1 cellular context compared by ENCODE assay signal in the genomic region with DNA sequence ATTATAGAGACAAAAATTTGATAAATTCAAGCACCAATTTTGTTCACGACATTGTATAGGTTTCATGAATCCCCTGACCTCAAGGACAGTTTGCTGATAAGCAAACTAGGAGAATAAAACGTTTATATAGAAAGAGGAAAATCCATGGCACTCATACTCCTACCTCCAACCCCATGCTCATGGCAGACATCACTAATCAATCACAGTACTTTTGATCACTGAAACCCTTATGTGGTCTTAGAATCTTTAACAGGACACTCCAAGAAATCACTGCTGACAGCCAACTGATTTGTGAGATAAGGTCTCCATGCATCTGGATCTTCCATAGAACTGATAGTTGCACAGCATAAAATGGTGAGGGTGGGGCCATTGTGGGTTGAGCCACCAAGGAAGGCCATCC.
TF ChIP-seq lines count a peak whose summit lies in the region.

No MANE protein-coding gene starts in this region.

TF ChIP-seq in IMR-90, 13 proteins besides CTCF, POLR2A, EP300 and RAD21:
- no peak for TF ChIP-seq CEBPB (IDR thresholded peaks at IDR 0.05; ENCODE audit: low read depth, low read length)
- TF ChIP-seq CHD1 (IDR thresholded peaks at IDR 0.05; ENCODE audit: low read depth, low read length), result no peak
- no peak for TF ChIP-seq SMC3 (IDR thresholded peaks at IDR 0.05; ENCODE audit: low read depth, low read length)
- no peak for TF ChIP-seq BHLHE40 (IDR thresholded peaks at IDR 0.05; ENCODE audit: low read depth, low read length)
- TF ChIP-seq FOS (IDR thresholded peaks at IDR 0.05; ENCODE audit: low read depth, low read length), result no peak
- TF ChIP-seq, protein P1, sequence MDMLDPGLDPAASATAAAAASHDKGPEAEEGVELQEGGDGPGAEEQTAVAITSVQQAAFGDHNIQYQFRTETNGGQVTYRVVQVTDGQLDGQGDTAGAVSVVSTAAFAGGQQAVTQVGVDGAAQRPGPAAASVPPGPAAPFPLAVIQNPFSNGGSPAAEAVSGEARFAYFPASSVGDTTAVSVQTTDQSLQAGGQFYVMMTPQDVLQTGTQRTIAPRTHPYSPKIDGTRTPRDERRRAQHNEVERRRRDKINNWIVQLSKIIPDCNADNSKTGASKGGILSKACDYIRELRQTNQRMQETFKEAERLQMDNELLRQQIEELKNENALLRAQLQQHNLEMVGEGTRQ (IDR thresholded peaks at IDR 0.05; ENCODE audit: low read depth, low read length), result no peak
- TF ChIP-seq RCOR1 (IDR thresholded peaks at IDR 0.05; ENCODE audit: insufficient replicate concordance, low read length), result no peak
- no peak for TF ChIP-seq ELK1 (IDR thresholded peaks at IDR 0.05; ENCODE audit: borderline replicate concordance, low read depth, low read length)
- TF ChIP-seq MAZ (IDR thresholded peaks at IDR 0.05; ENCODE audit: borderline replicate concordance, low read depth, low read length), result no peak
- TF ChIP-seq RFX5 (IDR thresholded peaks at IDR 0.05; ENCODE audit: low read depth, low read length), result no peak
- no peak for TF ChIP-seq MXI1 (IDR thresholded peaks at IDR 0.05; ENCODE audit: borderline replicate concordance, low read depth, low read length)
- no peak for TF ChIP-seq NFE2L2 (IDR thresholded peaks at IDR 0.05; ENCODE audit: low read depth, low read length)
- no peak for TF ChIP-seq MAFK (IDR thresholded peaks at IDR 0.05; ENCODE audit: low read depth, low read length)
